ENCODE assay signal across 1 cellular context in the genomic region with DNA sequence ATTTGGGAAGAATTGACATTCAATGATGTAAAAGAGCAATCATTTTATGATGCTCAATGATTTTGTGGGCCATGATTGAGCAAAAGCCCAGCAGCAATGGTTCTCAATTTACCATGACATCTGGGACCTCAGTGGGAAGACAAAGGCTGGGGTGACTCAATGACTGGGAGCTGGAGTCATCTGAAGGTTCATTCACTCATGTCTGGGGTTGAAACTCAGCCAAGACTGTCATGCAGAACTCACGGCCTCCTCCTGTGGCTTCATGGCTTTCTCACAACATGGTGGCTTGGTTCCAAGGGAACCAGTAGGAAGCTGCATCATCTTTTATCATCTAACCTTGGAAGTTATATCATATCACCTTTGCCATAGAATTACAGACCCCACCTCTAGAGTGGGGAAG.
TF ChIP-seq lines count a peak whose summit lies in the region.

No MANE protein-coding gene starts in this region.

TF ChIP-seq in IMR-90, 13 proteins besides CTCF, POLR2A, EP300 and RAD21 (continued from another document):
- TF ChIP-seq CHD1 (IDR thresholded peaks at IDR 0.05; ENCODE audit: low read depth, low read length) = no peak
- TF ChIP-seq NFE2L2 (IDR thresholded peaks at IDR 0.05; ENCODE audit: low read depth, low read length) = no peak
- no peak for TF ChIP-seq ELK1 (IDR thresholded peaks at IDR 0.05; ENCODE audit: borderline replicate concordance, low read depth, low read length)
- TF ChIP-seq RFX5 (IDR thresholded peaks at IDR 0.05; ENCODE audit: low read depth, low read length) = no peak
- TF ChIP-seq FOS (IDR thresholded peaks at IDR 0.05; ENCODE audit: low read depth, low read length) = no peak
- no peak for TF ChIP-seq MXI1 (IDR thresholded peaks at IDR 0.05; ENCODE audit: borderline replicate concordance, low read depth, low read length)
- no peak for TF ChIP-seq MAFK (IDR thresholded peaks at IDR 0.05; ENCODE audit: low read depth, low read length)
- TF ChIP-seq CEBPB (IDR thresholded peaks at IDR 0.05; ENCODE audit: low read depth, low read length) = no peak
